ENCODE assay signal across 1 cellular context in the genomic region with DNA sequence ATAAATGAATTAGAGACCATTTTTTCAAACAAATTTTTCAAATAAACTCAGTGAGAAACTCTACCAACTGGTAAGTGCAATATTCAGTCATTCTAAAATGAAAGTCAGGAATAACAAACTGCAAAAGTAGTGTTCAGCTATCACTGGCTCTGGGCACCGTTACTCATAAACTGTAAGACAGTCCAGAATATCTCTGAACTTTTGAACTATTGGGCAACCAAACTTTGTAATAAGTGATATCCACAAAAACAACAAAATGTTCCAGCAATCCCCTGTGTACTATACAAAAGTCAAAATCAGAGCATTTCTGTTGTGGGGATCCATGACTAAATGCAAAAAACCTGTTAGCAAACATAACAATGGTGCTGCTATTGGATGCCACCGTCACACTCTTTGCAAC.
A peak's percentile ranks its signal among the peaks of the same experiment; 100 is the strongest.
TF ChIP-seq lines count a peak whose summit lies in the region.

No MANE protein-coding gene starts in this region.

TF ChIP-seq in liver, 16 proteins besides CTCF, POLR2A, EP300 and RAD21 (continued from another document):
- TF ChIP-seq, protein P1, sequence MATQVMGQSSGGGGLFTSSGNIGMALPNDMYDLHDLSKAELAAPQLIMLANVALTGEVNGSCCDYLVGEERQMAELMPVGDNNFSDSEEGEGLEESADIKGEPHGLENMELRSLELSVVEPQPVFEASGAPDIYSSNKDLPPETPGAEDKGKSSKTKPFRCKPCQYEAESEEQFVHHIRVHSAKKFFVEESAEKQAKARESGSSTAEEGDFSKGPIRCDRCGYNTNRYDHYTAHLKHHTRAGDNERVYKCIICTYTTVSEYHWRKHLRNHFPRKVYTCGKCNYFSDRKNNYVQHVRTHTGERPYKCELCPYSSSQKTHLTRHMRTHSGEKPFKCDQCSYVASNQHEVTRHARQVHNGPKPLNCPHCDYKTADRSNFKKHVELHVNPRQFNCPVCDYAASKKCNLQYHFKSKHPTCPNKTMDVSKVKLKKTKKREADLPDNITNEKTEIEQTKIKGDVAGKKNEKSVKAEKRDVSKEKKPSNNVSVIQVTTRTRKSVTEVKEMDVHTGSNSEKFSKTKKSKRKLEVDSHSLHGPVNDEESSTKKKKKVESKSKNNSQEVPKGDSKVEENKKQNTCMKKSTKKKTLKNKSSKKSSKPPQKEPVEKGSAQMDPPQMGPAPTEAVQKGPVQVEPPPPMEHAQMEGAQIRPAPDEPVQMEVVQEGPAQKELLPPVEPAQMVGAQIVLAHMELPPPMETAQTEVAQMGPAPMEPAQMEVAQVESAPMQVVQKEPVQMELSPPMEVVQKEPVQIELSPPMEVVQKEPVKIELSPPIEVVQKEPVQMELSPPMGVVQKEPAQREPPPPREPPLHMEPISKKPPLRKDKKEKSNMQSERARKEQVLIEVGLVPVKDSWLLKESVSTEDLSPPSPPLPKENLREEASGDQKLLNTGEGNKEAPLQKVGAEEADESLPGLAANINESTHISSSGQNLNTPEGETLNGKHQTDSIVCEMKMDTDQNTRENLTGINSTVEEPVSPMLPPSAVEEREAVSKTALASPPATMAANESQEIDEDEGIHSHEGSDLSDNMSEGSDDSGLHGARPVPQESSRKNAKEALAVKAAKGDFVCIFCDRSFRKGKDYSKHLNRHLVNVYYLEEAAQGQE (IDR thresholded peaks at IDR 0.05) = peak; percentile 13
- TF ChIP-seq ATF3 (IDR thresholded peaks at IDR 0.05) = no peak
- no peak for TF ChIP-seq EGR1 (IDR thresholded peaks at IDR 0.05; ENCODE audit: low read depth in 2 of 2)
- peak; percentile 31 for TF ChIP-seq MAX (IDR thresholded peaks at IDR 0.05)
- no peak for TF ChIP-seq GABPA (IDR thresholded peaks at IDR 0.05 in 1 of 2, conservative IDR thresholded peaks at IDR 0.05 in 1 of 2)
